9 cellular contexts compared by ENCODE assay signal in genomic region chr3:121654493-121655385, GRCh38. TPM values are rescaled to one million over a fixed set of nuclear protein-coding genes. Genes with fewer than 3 reads are reported as not detected.
DNase-seq lines count a peak whose midpoint lies in the region; ATAC-seq lines count a peak whose summit lies in the region.
"Had no signal": no experiment of that assay in that cellular context is flagged by ENCODE, and none has a peak within 500 bp of the region (broad histone marks: within the 10 kb centered on the region; RNA-seq: fewer than 3 reads in every experiment).

No MANE protein-coding gene starts in this region.

- peaks cover 52 to 92% (median 71%) of the 10 kb centered on the region in 4 donors for H3K4me1 Mint-ChIP-seq in CD4-positive, alpha-beta memory T cell
- H3K4me1 Mint-ChIP-seq in activated CD8-positive, alpha-beta T cell treated with anti-CD3 and anti-CD28 coated beads, Interleukin-2, amount 10 ng/mL, durations not matched to agents 7 days and 5 days (ENCODE audit: low read depth) = peaks cover 81% of the 10 kb centered on the region
- H3K4me1 Mint-ChIP-seq: brain had no signal

- H3K27me3 Mint-ChIP-seq in CD4-positive, alpha-beta memory T cell = no peaks in the 10 kb centered on the region
- H3K27me3 Mint-ChIP-seq in activated CD8-positive, alpha-beta T cell treated with anti-CD3 and anti-CD28 coated beads, Interleukin-2, amount 10 ng/mL, durations not matched to agents 7 days and 5 days (ENCODE audit: low read depth) = no peaks in the 10 kb centered on the region

- POLR2A ChIA-PET in CD4-positive, alpha-beta memory T cell (lab: Charles Lee; ENCODE audit: partially characterized antibody) = interaction anchor here (0.9 to 1.1 kb wide), 2 partner anchors 63 to 94 kb away, joined by 3 to 5 read pairs; partner anchors contain the start of gene GOLGB1
- POLR2A ChIA-PET in activated CD8-positive, alpha-beta T cell treated with anti-CD3 and anti-CD28 coated beads, Interleukin-2, amount 10 ng/mL, durations not matched to agents 7 days and 5 days (lab: Charles Lee) = no interaction called here

- H3K9me3 ChIP-seq in CD4-positive, alpha-beta memory T cell (ENCODE audit: control insufficient read depth in 1 of 2, low read length in 2 of 2) = no peaks in the 10 kb centered on the region

- peak overlapping the region; percentile 83 to 95 (median 90) for H3K27ac Mint-ChIP-seq in CD4-positive, alpha-beta memory T cell
- peak overlapping the region; percentile 87 for H3K27ac Mint-ChIP-seq in activated CD8-positive, alpha-beta T cell treated with anti-CD3 and anti-CD28 coated beads, Interleukin-2, amount 10 ng/mL, durations not matched to agents 7 days and 5 days
- H3K27ac Mint-ChIP-seq: brain had no signal

- H3K4me1 ChIP-seq in CD4-positive, alpha-beta memory T cell (ENCODE audit: insufficient read depth, low read length) = peaks cover 80% of the 10 kb centered on the region

- H3K9me3 Mint-ChIP-seq in CD4-positive, alpha-beta memory T cell = no peaks in the 10 kb centered on the region
- no peaks in the 10 kb centered on the region for H3K9me3 Mint-ChIP-seq in activated CD8-positive, alpha-beta T cell treated with anti-CD3 and anti-CD28 coated beads, Interleukin-2, amount 10 ng/mL, durations not matched to agents 7 days and 5 days (ENCODE audit: insufficient read depth)

- H3K27ac ChIP-seq in CD4-positive, alpha-beta memory T cell (ENCODE audit: low read depth, low read length) = peak overlapping the region; percentile 36

- peaks cover 45 to 84% of the 10 kb centered on the region in 2 donors for H3K36me3 Mint-ChIP-seq in CD4-positive, alpha-beta memory T cell
- H3K36me3 Mint-ChIP-seq in activated CD8-positive, alpha-beta T cell treated with anti-CD3 and anti-CD28 coated beads, Interleukin-2, amount 10 ng/mL, durations not matched to agents 7 days and 5 days (ENCODE audit: low read depth) = peaks cover 89% of the 10 kb centered on the region
- H3K36me3 Mint-ChIP-seq: brain had no signal

- peaks cover 47% of the 10 kb centered on the region for H3K36me3 ChIP-seq in CD4-positive, alpha-beta memory T cell (ENCODE audit: insufficient read depth, low read length)

- CTCF ChIA-PET in CD4-positive, alpha-beta memory T cell (lab: Charles Lee; ENCODE audit: partially characterized antibody) = interaction anchor here (0.9 kb wide), 1 partner anchor 108 kb away, joined by 3 read pairs; no protein-coding TSS in a partner anchor
- CTCF ChIA-PET in activated CD8-positive, alpha-beta T cell treated with anti-CD3 and anti-CD28 coated beads, Interleukin-2, amount 10 ng/mL, durations not matched to agents 7 days and 5 days (lab: Charles Lee) = interaction anchor here (0.8 kb wide), 1 partner anchor 31 kb away, joined by 3 read pairs; no protein-coding TSS in a partner anchor

- ATAC-seq in GM19023 (IDR thresholded peaks at IDR 0.05; ENCODE audit: unreplicated experiment) (peak; percentile 62), HG02938 (IDR thresholded peaks at IDR 0.05; ENCODE audit: unreplicated experiment) (peak; percentile 87)
- ATAC-seq in activated CD8-positive, alpha-beta T cell treated with anti-CD3 and anti-CD28 coated beads, Interleukin-2, amount 10 ng/mL, durations not matched to agents 7 days and 5 days = peak; percentile 83

- peak in 4 of 5 donors; percentile 9 to 28 (median 21) for DNase-seq in CD4-positive, alpha-beta memory T cell
- DNase-seq in activated CD8-positive, alpha-beta T cell treated with anti-CD3 and anti-CD28 coated beads, Interleukin-2, amount 10 ng/mL, durations not matched to agents 7 days and 5 days = no peak
- DNase-seq in NCI-H446 treated with DMSO at 0.1 percent for 48 hours (lab: John Stamatoyannopoulos, UW) (no peak), LoVo (ENCODE audit: low spot score) (no peak), cerebellum (ENCODE audit: low spot score) (no peak), NCI-H510A (lab: John Stamatoyannopoulos, UW) (no peak)

- intact Hi-C loops in CD4-positive, alpha-beta memory T cell (cut with micrococcal nuclease) = no loop called here

- peak overlapping the region; percentile 22 to 84 (median 68) for H3K4me3 Mint-ChIP-seq in CD4-positive, alpha-beta memory T cell
- peak overlapping the region; percentile 61 for H3K4me3 Mint-ChIP-seq in activated CD8-positive, alpha-beta T cell treated with anti-CD3 and anti-CD28 coated beads, Interleukin-2, amount 10 ng/mL, durations not matched to agents 7 days and 5 days
- H3K4me3 Mint-ChIP-seq: brain had no signal

- H3K27me3 ChIP-seq in CD4-positive, alpha-beta memory T cell (ENCODE audit: insufficient read depth, low read length) = no peaks in the 10 kb centered on the region

- H3K4me3 ChIP-seq in CD4-positive, alpha-beta memory T cell (ENCODE audit: low read length in 2 of 2) = no peak overlapping the region

RNA-seq across cellular contexts. Expression of gene HCLS1, which starts 6.0 kb away (rescaled TPM):
- 100 to 1,000 TPM; 336 TPM for total RNA-seq in CD4-positive, alpha-beta memory T cell
- polyA plus RNA-seq in CD4-positive, alpha-beta memory T cell = 100 to 1,000 TPM; 441 to 503 TPM
- 100 to 1,000 TPM; 280 to 288 TPM for total RNA-seq in activated CD8-positive, alpha-beta T cell treated with anti-CD3 and anti-CD28 coated beads, Interleukin-2, amount 10 ng/mL, durations not matched to agents 7 days and 5 days
- 1.8 TPM for total RNA-seq in cerebellum

Comparison
In these comparisons a context has a peak if more than half of its experiments do, and no peak if none do; other contexts are left out.
1. DNase-seq: peak in CD4-positive, alpha-beta memory T cell (4 of 5); none in activated CD8-positive, alpha-beta T cell treated with anti-CD3 and anti-CD28 coated beads, Interleukin-2, amount 10 ng/mL, durations not matched to agents 7 days and 5 days (single experiment), NCI-H446 treated with DMSO at 0.1 percent for 48 hours (single experiment), LoVo (single experiment), cerebellum (single experiment) and NCI-H510A (single experiment).
2. RNA of gene HCLS1, which starts 6.0 kb away (total RNA-seq): 336 TPM in CD4-positive, alpha-beta memory T cell and 280 to 288 TPM in activated CD8-positive, alpha-beta T cell treated with anti-CD3 and anti-CD28 coated beads, Interleukin-2, amount 10 ng/mL, durations not matched to agents 7 days and 5 days; 1.8 TPM in cerebellum (single experiment); every median in the first group is over 10 times any median in the second.
3. Peak in every context shown above with its lines, with median percentiles within 50 percentile points of each other: ATAC-seq.